ENCODE assay signal across 7 cellular contexts in the genomic region with DNA sequence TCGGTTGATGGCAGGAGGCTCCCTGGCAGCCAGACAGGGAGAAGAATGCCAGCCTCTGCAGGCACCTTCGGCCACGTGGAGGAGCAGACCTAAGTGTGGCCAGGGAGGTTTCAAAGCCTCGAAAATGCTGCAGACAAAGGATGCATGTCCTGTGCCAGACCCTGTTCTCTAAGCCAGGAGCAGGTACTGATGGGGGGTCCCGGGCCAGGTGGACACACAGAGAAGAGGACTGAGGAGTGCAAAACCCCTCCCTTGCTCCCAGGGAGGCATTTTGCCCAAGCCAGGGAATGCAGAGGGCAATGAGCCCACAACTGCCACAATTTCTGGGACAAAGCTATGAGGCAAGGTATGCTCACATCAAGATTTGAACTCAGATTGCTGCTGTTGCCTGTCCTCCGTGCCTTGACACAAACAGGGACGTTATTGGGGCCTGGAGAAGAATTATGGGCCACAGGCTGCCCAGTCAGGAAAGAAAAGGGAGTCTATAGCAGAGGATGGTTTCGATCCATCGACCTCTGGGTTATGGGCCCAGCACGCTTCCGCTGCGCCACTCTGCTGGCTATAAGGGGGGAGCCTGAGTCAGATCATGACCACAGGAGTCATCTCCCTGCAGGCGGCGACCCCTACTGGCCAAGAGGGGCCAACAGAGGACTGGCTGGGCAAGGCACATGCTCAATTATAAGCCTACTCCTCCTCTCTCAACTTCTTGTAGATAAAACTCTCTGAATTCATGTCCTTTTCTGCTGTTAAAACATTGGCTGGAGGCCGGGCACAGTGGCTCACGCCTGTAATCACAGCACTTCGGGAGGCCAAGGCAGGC. TPM values are rescaled to one million over a fixed set of nuclear protein-coding genes. Genes with fewer than 3 reads are reported as not detected.
DNase-seq lines count a peak whose midpoint lies in the region; ATAC-seq and TF ChIP-seq lines count a peak whose summit lies in the region.

No MANE protein-coding gene starts in this region.

- no peak for TF ChIP-seq POLR2A in GM18505 (IDR thresholded peaks at IDR 0.05; ENCODE audit: borderline replicate concordance, extremely low read depth, insufficient read depth, insufficient read length)
- TF ChIP-seq POLR2A in breast epithelium (IDR thresholded peaks at IDR 0.05) = no peak

- ATAC-seq in GM18505 (IDR thresholded peaks at IDR 0.05; ENCODE audit: unreplicated experiment) (peak; percentile 51), HG03097 (IDR thresholded peaks at IDR 0.05; ENCODE audit: low FRiP score, unreplicated experiment) (peak; percentile 51)

- H3K4me3 ChIP-seq in WI38 (ENCODE audit: low read depth, low read length) (no peak overlapping the region), breast epithelium (peak overlapping the region in 1 of 3 donors; percentile 15)

- H3K27ac ChIP-seq in breast epithelium = peak overlapping the region; percentile 19 to 46

- H3K27me3 ChIP-seq in breast epithelium = no peaks in the 10 kb centered on the region

- H3K36me3 ChIP-seq in breast epithelium = no peaks in the 10 kb centered on the region

- DNase-seq in NCI-H2227 treated with DMSO at 0.1 percent for 48 hours (lab: John Stamatoyannopoulos, UW) (peak; percentile 86), breast epithelium (ENCODE audit: low spot score in 2 of 2) (peak; percentile 81 to 83), iPS-NIHi7 (ENCODE audit: extremely low spot score) (peak; percentile 89)
- peak; percentile 79 to 83 for DNase-seq in stimulated activated CD4-positive, alpha-beta T cell treated with anti-CD3 and anti-CD28 coated beads, Interleukin-12 subunit alpha, Interleukin-12 subunit beta, amount 100 ng/mL, for 24 hours (ENCODE audit: low read depth in 2 of 2)

- intact Hi-C loops in breast epithelium (cut with DNase I; ENCODE audit: low total_unique reads) = no loop called here

- no peaks in the 10 kb centered on the region for H3K9me3 ChIP-seq in breast epithelium

- peak; percentile 88 for TF ChIP-seq CTCF in WI38 (IDR thresholded peaks at IDR 0.05; ENCODE audit: low read depth, low read length)
- peak; percentile 35 to 95 (median 87) for TF ChIP-seq CTCF in breast epithelium (IDR thresholded peaks at IDR 0.05)

- peaks cover 3 to 4% of the 10 kb centered on the region in 2 donors for H3K4me1 ChIP-seq in breast epithelium

RNA-seq across cellular contexts. Expression of gene FOXK2, which starts 25.1 kb away (rescaled TPM):
- 10 to 100 TPM; 25.0 to 48.6 (median 36.7) TPM for total RNA-seq in breast epithelium

RNA-seq across cellular contexts. Expression of gene NARF, which starts 35.9 kb away (rescaled TPM):
- total RNA-seq in breast epithelium = 10 to 100 TPM; 31.9 to 59.5 (median 44.9) TPM

RNA-seq across cellular contexts. Expression of gene CYBC1, which starts 43.9 kb away (rescaled TPM):
- total RNA-seq in breast epithelium = 10 to 100 TPM; 54.7 to 71.4 (median 61.9) TPM
